In genomic region chrX:55160685-55161552, GRCh38 we compare ENCODE assay signal across 1 cellular context.
TF ChIP-seq lines count a peak whose summit lies in the region.

No MANE protein-coding gene starts in this region.

TF ChIP-seq in K562, 482 proteins besides CTCF, POLR2A, EP300 and RAD21 (continued from another document and continues in another):
- TF ChIP-seq RERE (CRISPR knock-in tag; IDR thresholded peaks at IDR 0.05; ENCODE audit: borderline replicate concordance) (no peak), CREB3 (tag; conservative IDR thresholded peaks at IDR 0.05; ENCODE audit: low read depth) (no peak), NBN (IDR thresholded peaks at IDR 0.05; ENCODE audit: low read depth) (0 out of 2 replicates have a peak, but pooled peaks have one; percentile 20), ATF6 (CRISPR knock-in tag; IDR thresholded peaks at IDR 0.05) (no peak), E2F4 (CRISPR knock-in tag; IDR thresholded peaks at IDR 0.05; ENCODE audit: low read depth) (no peak), PURB (CRISPR knock-in tag; IDR thresholded peaks at IDR 0.05; ENCODE audit: low read depth) (no peak), NFIC (IDR thresholded peaks at IDR 0.05) (no peak), MCM7 (IDR thresholded peaks at IDR 0.05) (no peak), ZBTB17 (CRISPR knock-in tag; IDR thresholded peaks at IDR 0.05) (no peak), MCM3 (IDR thresholded peaks at IDR 0.05) (no peak), BRCA1 (IDR thresholded peaks at IDR 0.05) (no peak), BRCA1 (CRISPR knock-in tag; IDR thresholded peaks at IDR 0.05) (no peak), ZSCAN32 (CRISPR knock-in tag; IDR thresholded peaks at IDR 0.05) (no peak), HMGXB4 (CRISPR knock-in tag; IDR thresholded peaks at IDR 0.05) (no peak), ESRRA (IDR thresholded peaks at IDR 0.05; ENCODE audit: borderline replicate concordance, low read depth) (no peak), CLOCK (CRISPR knock-in tag; IDR thresholded peaks at IDR 0.05; ENCODE audit: borderline replicate concordance) (no peak), ATF2 (CRISPR knock-in tag; IDR thresholded peaks at IDR 0.05) (no peak), TFAP4 (CRISPR knock-in tag; IDR thresholded peaks at IDR 0.05; ENCODE audit: borderline replicate concordance) (peak; percentile 51), ZNF76 (CRISPR knock-in tag; IDR thresholded peaks at IDR 0.05; ENCODE audit: borderline replicate concordance) (no peak), CHCHD3 (CRISPR knock-in tag; IDR thresholded peaks at IDR 0.05) (no peak), FOXK2 (conservative IDR thresholded peaks at IDR 0.05 in 1 of 2, IDR thresholded peaks at IDR 0.05 in 1 of 2; ENCODE audit: low read depth in 2 of 2) (no peak), MED1 (CRISPR knock-in tag; IDR thresholded peaks at IDR 0.05; ENCODE audit: borderline replicate concordance) (no peak), ZBTB9 (CRISPR knock-in tag; IDR thresholded peaks at IDR 0.05) (no peak), GATAD2A (IDR thresholded peaks at IDR 0.05) (0 out of 2 replicates have a peak, but pooled peaks have one; percentile 9), MAFF (IDR thresholded peaks at IDR 0.05; ENCODE audit: low read length) (no peak), EGR1 (conservative IDR thresholded peaks at IDR 0.05) (peak; percentile 74), ZNF232 (CRISPR knock-in tag; IDR thresholded peaks at IDR 0.05) (no peak), STAT5B (CRISPR knock-in tag; IDR thresholded peaks at IDR 0.05) (no peak), NCOR1 (IDR thresholded peaks at IDR 0.05) (peak; percentile 15; the same call in 1 of the 2 replicates), TEAD2 (tag; IDR thresholded peaks at IDR 0.05) (no peak), ZNF324 (CRISPR knock-in tag; IDR thresholded peaks at IDR 0.05) (no peak), TFE3 (CRISPR knock-in tag; IDR thresholded peaks at IDR 0.05) (no peak), GTF2B (IDR thresholded peaks at IDR 0.05; ENCODE audit: extremely low read depth, insufficient read length) (no peak), MAFG (tag; conservative IDR thresholded peaks at IDR 0.05) (no peak), ZBTB1 (CRISPR knock-in tag; IDR thresholded peaks at IDR 0.05; ENCODE audit: borderline replicate concordance, low read depth) (no peak), ZNF507 (tag; conservative IDR thresholded peaks at IDR 0.05) (no peak), SPI1 (IDR thresholded peaks at IDR 0.05; ENCODE audit: borderline replicate concordance, low read depth, low read length) (peak; percentile 1; the same call in 1 of the 2 replicates), NFYB (IDR thresholded peaks at IDR 0.05; ENCODE audit: extremely low read depth, insufficient read length) (no peak), ZNF561 (CRISPR knock-in tag; conservative IDR thresholded peaks at IDR 0.05) (no peak)
